14 cellular contexts compared by ENCODE assay signal in genomic region chr2:186559370-186559769, GRCh38. TPM values are rescaled to one million over a fixed set of nuclear protein-coding genes. Genes with fewer than 3 reads are reported as not detected.
DNase-seq lines count a peak whose midpoint lies in the region; ATAC-seq and TF ChIP-seq lines count a peak whose summit lies in the region.
"Had no signal": no experiment of that assay in that cellular context is flagged by ENCODE, and none has a peak within 500 bp of the region (broad histone marks: within the 10 kb centered on the region; RNA-seq: fewer than 3 reads in every experiment).

No MANE protein-coding gene starts in this region.

- H3K4me1 ChIP-seq in stomach (peaks cover 0 to 9% (median 4%) of the 10 kb centered on the region in 4 donors), upper lobe of right lung (no peaks in the 10 kb centered on the region)

- intact Hi-C loops in stomach (cut with DNase I; ENCODE audit: low total_unique reads) (no loop called here), upper lobe of right lung (cut with DNase I) (no loop called here)

- H3K27me3 ChIP-seq in stomach (no peaks in the 10 kb centered on the region), upper lobe of right lung (no peaks in the 10 kb centered on the region)

- no peak for TF ChIP-seq EP300 in stomach (IDR thresholded peaks at IDR 0.05)

- POLR2A ChIA-PET in HEK293T (lab: Yijun Ruan, JAX), result interaction anchor here (1.2 kb wide), 1 partner anchor 31 kb away, joined by 4 read pairs; the partner anchor contains the start of gene ITGAV

- H3K4me3 ChIP-seq in stomach (no peak overlapping the region), upper lobe of right lung (no peak overlapping the region)

- H3K9me3 ChIP-seq in stomach (no peaks in the 10 kb centered on the region), upper lobe of right lung (no peaks in the 10 kb centered on the region)

- ATAC-seq in GM19351 (IDR thresholded peaks at IDR 0.05; ENCODE audit: unreplicated experiment) (peak; percentile 68), HG02571 (IDR thresholded peaks at IDR 0.05; ENCODE audit: unreplicated experiment) (peak; percentile 48), HG03108 (IDR thresholded peaks at IDR 0.05; ENCODE audit: unreplicated experiment) (peak; percentile 53), upper lobe of right lung (no peak)

- no peak for TF ChIP-seq CTCF in stomach (IDR thresholded peaks at IDR 0.05)
- TF ChIP-seq CTCF in upper lobe of right lung (IDR thresholded peaks at IDR 0.05), result no peak

- CTCF ChIA-PET in HEK293T (lab: Yijun Ruan, JAX), result interaction anchor here (0.6 kb wide), 1 partner anchor 39 kb away, joined by 3 read pairs; no protein-coding TSS in a partner anchor

- H3K36me3 ChIP-seq in stomach (no peaks in the 10 kb centered on the region), upper lobe of right lung (no peaks in the 10 kb centered on the region)

- no peak for DNase-seq in activated naive CD4-positive, alpha-beta T cell (lab: John Stamatoyannopoulos, UW)
- DNase-seq in stomach, result no peak
- no peak for DNase-seq in HEK293T (ENCODE audit: extremely low spot score)
- DNase-seq in upper lobe of right lung, result no peak
- DNase-seq: activated B cell treated with CpG ODN at 0.5 μM for 24 hours; activated naive CD4-positive, alpha-beta T cell treated with anti-CD3 and anti-CD28 coated beads, Interleukin-2, amount 10 ng/mL, durations not matched to agents 7 days and 5 days; effector CD4-positive, alpha-beta T cell; NCI-H1092 treated with DMSO at 0.1 percent for 48 hours; NCI-H524; occipital lobe; SW 1271 had no signal

- H3K27ac ChIP-seq in stomach, result no peak overlapping the region
- no peak overlapping the region for H3K27ac ChIP-seq in upper lobe of right lung

- no peak for TF ChIP-seq POLR2A in stomach (IDR thresholded peaks at IDR 0.05)

TF ChIP-seq in HEK293T, 16 proteins besides CTCF, POLR2A, EP300 and RAD21:
- TF ChIP-seq LEF1 (IDR thresholded peaks at IDR 0.05; ENCODE audit: borderline replicate concordance) (no peak), L3MBTL2 (conservative IDR thresholded peaks at IDR 0.05) (no peak), BHLHE40 (IDR thresholded peaks at IDR 0.05; ENCODE audit: borderline replicate concordance) (no peak), PKNOX1 (IDR thresholded peaks at IDR 0.05) (no peak), ARNT (IDR thresholded peaks at IDR 0.05) (no peak), SP1 (IDR thresholded peaks at IDR 0.05) (no peak), FOXK2 (IDR thresholded peaks at IDR 0.05) (no peak)
TF ChIP-seq in HEK293T: peak in this region for 0.

RNA-seq across cellular contexts. Expression of gene ITGAV, which starts 30.5 kb away (rescaled TPM):
- total RNA-seq in stomach (100 to 1,000 TPM in 4 of 5 donors, 10 to 100 TPM in 1; 46.9 to 393 (median 129) TPM), upper lobe of right lung (67.0 TPM)
- 10 to 100 TPM in 2 of 3 donors, 1 to 10 TPM in 1; 7.8 to 14.2 (median 11.7) TPM for polyA plus RNA-seq in stomach
